In genomic region chrX:68403522-68403921, GRCh38 we compare ENCODE assay signal across 27 cellular contexts. TPM values are rescaled to one million over a fixed set of nuclear protein-coding genes. Genes with fewer than 3 reads are reported as not detected.
"Had no signal": no experiment of that assay in that cellular context is flagged by ENCODE, and none has a peak within 500 bp of the region (broad histone marks: within the 10 kb centered on the region; RNA-seq: fewer than 3 reads in every experiment).

No MANE protein-coding gene starts in this region.

- H3K36me3 ChIP-seq: esophagus muscularis mucosa, gastroesophageal sphincter, heart right ventricle, pancreas, spleen, thoracic aorta, transverse colon, upper lobe of right lung, uterus had no signal

- H3K4me1 Mint-ChIP-seq: immature natural killer cell; naive thymus-derived CD8-positive, alpha-beta T cell; stimulated activated naive B cell treated with anti-CD40 and anti-IgM and Interleukin-4, amounts not matched to agents 10 μg/mL and 1 μg/mL and 100 μg/mL, for 72 hours had no signal

- H3K9me3 Mint-ChIP-seq: central memory CD8-positive, alpha-beta T cell; immature natural killer cell; naive thymus-derived CD8-positive, alpha-beta T cell; stimulated activated naive B cell treated with anti-CD40 and anti-IgM and Interleukin-4, amounts not matched to agents 10 μg/mL and 1 μg/mL and 100 μg/mL, for 72 hours; stimulated activated naive CD8-positive, alpha-beta T cell treated with anti-CD3 and anti-CD28 coated beads, Interleukin-15, Interleukin-2, amounts not matched to agents 100 ng/mL and 50 ng/mL, for 24 hours had no signal

- H3K36me3 Mint-ChIP-seq: naive thymus-derived CD8-positive, alpha-beta T cell; stimulated activated naive B cell treated with anti-CD40 and anti-IgM and Interleukin-4, amounts not matched to agents 10 μg/mL and 1 μg/mL and 100 μg/mL, for 72 hours had no signal

- DNase-seq: dermis blood vessel endothelial cell; effector memory CD4-positive, alpha-beta T cell; foreskin keratinocyte; heart right ventricle; immature natural killer cell; islet precursor cell; kidney glomerular epithelial cell; mesenchymal stem cell; naive thymus-derived CD8-positive, alpha-beta T cell; occipital lobe; pancreas; spleen; stimulated activated CD4-positive, alpha-beta T cell treated with anti-CD3 and anti-CD28 coated beads, Interleukin-15, amount 100 ng/mL, for 24 hours; stimulated activated CD4-positive, alpha-beta T cell treated with anti-CD3 and anti-CD28 coated beads, Interleukin-2, amount 100 ng/mL, for 48 hours; stimulated activated naive B cell treated with anti-CD40 and anti-IgM and Interleukin-4, amounts not matched to agents 10 μg/mL and 1 μg/mL and 100 μg/mL, for 72 hours; transverse colon; upper lobe of right lung; uterus had no signal

- H3K27ac ChIP-seq: coronary artery, esophagus muscularis mucosa, foreskin keratinocyte, gastroesophageal sphincter, heart right ventricle, pancreas, skin epidermis, spleen, thoracic aorta, transverse colon, upper lobe of right lung, uterus had no signal

- H3K4me3 Mint-ChIP-seq: central memory CD8-positive, alpha-beta T cell; immature natural killer cell; naive thymus-derived CD8-positive, alpha-beta T cell; stimulated activated naive B cell treated with anti-CD40 and anti-IgM and Interleukin-4, amounts not matched to agents 10 μg/mL and 1 μg/mL and 100 μg/mL, for 72 hours; stimulated activated naive CD8-positive, alpha-beta T cell treated with anti-CD3 and anti-CD28 coated beads, Interleukin-15, Interleukin-2, amounts not matched to agents 100 ng/mL and 50 ng/mL, for 24 hours had no signal

- H3K4me3 ChIP-seq: coronary artery, esophagus muscularis mucosa, gastroesophageal sphincter, heart right ventricle, pancreas, skin epidermis, spleen, thoracic aorta, transverse colon, upper lobe of right lung, uterus had no signal

- H3K27me3 ChIP-seq: esophagus muscularis mucosa, foreskin keratinocyte, gastroesophageal sphincter, pancreas, spleen, transverse colon, upper lobe of right lung had no signal

- H3K27ac Mint-ChIP-seq: immature natural killer cell; naive thymus-derived CD8-positive, alpha-beta T cell; progenitor cell of endocrine pancreas; stimulated activated naive B cell treated with anti-CD40 and anti-IgM and Interleukin-4, amounts not matched to agents 10 μg/mL and 1 μg/mL and 100 μg/mL, for 72 hours; stimulated activated naive CD8-positive, alpha-beta T cell treated with anti-CD3 and anti-CD28 coated beads, Interleukin-15, Interleukin-2, amounts not matched to agents 100 ng/mL and 50 ng/mL, for 24 hours had no signal

- H3K27me3 Mint-ChIP-seq: progenitor cell of endocrine pancreas; stimulated activated naive CD8-positive, alpha-beta T cell treated with anti-CD3 and anti-CD28 coated beads, Interleukin-15, Interleukin-2, amounts not matched to agents 100 ng/mL and 50 ng/mL, for 24 hours had no signal

- H3K9me3 ChIP-seq: esophagus muscularis mucosa, gastroesophageal sphincter, heart right ventricle, pancreas, spleen, thoracic aorta, transverse colon, upper lobe of right lung, uterus had no signal

- ATAC-seq: foreskin keratinocyte; gastroesophageal sphincter; naive thymus-derived CD8-positive, alpha-beta T cell; pancreas; right cardiac atrium; stimulated activated naive B cell treated with anti-CD40 and anti-IgM and Interleukin-4, amounts not matched to agents 10 μg/mL and 1 μg/mL and 100 μg/mL, for 72 hours; upper lobe of right lung had no signal

- H3K4me1 ChIP-seq: esophagus muscularis mucosa, foreskin keratinocyte, heart right ventricle, pancreas, spleen, transverse colon, upper lobe of right lung, uterus had no signal

RNA-seq across cellular contexts. Expression of gene OPHN1, which starts 29.8 kb away (rescaled TPM):
- polyA plus RNA-seq: naive thymus-derived CD8-positive, alpha-beta T cell had no signal
